20 cellular contexts compared by ENCODE assay signal in genomic region chr2:16057661-16058060, GRCh38.
A peak's percentile ranks its signal among the peaks of the same experiment; 100 is the strongest.
DNase-seq lines count a peak whose midpoint lies in the region; ATAC-seq, FAIRE-seq and TF ChIP-seq lines count a peak whose summit lies in the region.
"Had no signal": no experiment of that assay in that cellular context is flagged by ENCODE, and none has a peak within 500 bp of the region (broad histone marks: within the 10 kb centered on the region; RNA-seq: fewer than 3 reads in every experiment).

No MANE protein-coding gene starts in this region.

- no peaks in the 10 kb centered on the region for H3K27me3 Mint-ChIP-seq in Caco-2 (ENCODE audit: insufficient read depth, unreplicated experiment)
- peaks cover 2% of the 10 kb centered on the region for H3K27me3 Mint-ChIP-seq in GM23338 (ENCODE audit: insufficient read depth, low read depth, poor library complexity)
- H3K27me3 Mint-ChIP-seq: B cell; CD4-positive, CD25-positive, alpha-beta regulatory T cell had no signal

- H3K4me1 Mint-ChIP-seq in Caco-2 (ENCODE audit: low read depth, unreplicated experiment): no peaks in the 10 kb centered on the region
- H3K4me1 Mint-ChIP-seq in GM23338: peaks cover 7% of the 10 kb centered on the region

- peak; percentile 99 for DNase-seq in BE2C
- peak; percentile 26 for DNase-seq in RPMI8226
- no peak for DNase-seq in HepG2 (ENCODE audit: low spot score)
- no peak for DNase-seq in Caco-2
- DNase-seq in germinal center (ENCODE audit: low spot score): no peak
- DNase-seq in GM23338 (ENCODE audit: low spot score): no peak
- DNase-seq: CD4-positive, CD25-positive, alpha-beta regulatory T cell; CD8-positive, alpha-beta T cell; GF-D8; GM23248; H7; HCEC 1CT had no signal

- intact Hi-C loops in HepG2 (cut with micrococcal nuclease; ENCODE audit: unreplicated experiment) (no loop called here), Caco-2 (cut with micrococcal nuclease; ENCODE audit: unreplicated experiment) (no loop called here)

- H3K9me3 ChIP-seq in BE2C (peaks cover 47% of the 10 kb centered on the region), HepG2 (ENCODE audit: low read length) (peaks cover 3% of the 10 kb centered on the region), Caco-2 (peaks cover 6% of the 10 kb centered on the region)

- TF ChIP-seq RAD21 in HepG2 (CRISPR knock-in tag; IDR thresholded peaks at IDR 0.05): no peak

- H3K9me3 Mint-ChIP-seq in Caco-2 (ENCODE audit: unreplicated experiment): peaks cover 9% of the 10 kb centered on the region
- H3K9me3 Mint-ChIP-seq in GM23338: peaks cover 20% of the 10 kb centered on the region

- no peak for FAIRE-seq in HepG2 (lab: Jason Lieb, UNC)
- FAIRE-seq: A204.1, GM12891, GM18507 had no signal

- H2AFZ ChIP-seq in KMS-11 (ENCODE audit: low read depth) (peak overlapping the region; percentile 17; the same call in 1 of the 2 replicates), HepG2 (ENCODE audit: low read length) (no peak overlapping the region), GM23338 (no peak overlapping the region)
- H2AFZ ChIP-seq: GM23248 had no signal

- H3K36me3 Mint-ChIP-seq in Caco-2 (ENCODE audit: insufficient read depth, unreplicated experiment): no peaks in the 10 kb centered on the region
- peaks cover 11% of the 10 kb centered on the region for H3K36me3 Mint-ChIP-seq in GM23338 (ENCODE audit: low read depth)
- H3K36me3 Mint-ChIP-seq: CD4-positive, CD25-positive, alpha-beta regulatory T cell; CD8-positive, alpha-beta T cell had no signal

- POLR2A ChIA-PET in HepG2 (lab: Yijun Ruan, JAX) (interaction anchor here (1.4 kb wide), 1 partner anchor 11 kb away, joined by 6 read pairs; no protein-coding TSS in a partner anchor), Caco-2 (lab: Charles Lee) (no interaction called here)

- H3K9me2 ChIP-seq in GM23338 (ENCODE audit: insufficient read depth): peaks cover 9% of the 10 kb centered on the region

- BruUV-seq in HepG2 (replicated peaks; lab: Mats Ljungman, UMichigan) (no TSS peak), Caco-2 (replicated peaks; lab: Mats Ljungman, UMichigan) (no TSS peak)

- H4K20me1 ChIP-seq in KMS-11 (ENCODE audit: insufficient read depth) (no peaks in the 10 kb centered on the region), HepG2 (ENCODE audit: insufficient read depth, low read length) (no peaks in the 10 kb centered on the region), GM23338 (replicated peaks; ENCODE audit: insufficient read depth) (no peaks in the 10 kb centered on the region)

- H3K4me3 ChIP-seq in BE2C (ENCODE audit: low read depth, low read length): no peak overlapping the region
- H3K4me3 ChIP-seq in KMS-11 (IDR thresholded peaks at IDR 0.05; ENCODE audit: insufficient read depth, low read depth, low read length): peak overlapping the region; percentile 6
- H3K4me3 ChIP-seq in HepG2 (replicated peaks in 1 of 3; ENCODE audit: insufficient read depth in 1 of 3, low read depth in 2 of 3, low read length in 3 of 3): no peak overlapping the region
- no peak overlapping the region for H3K4me3 ChIP-seq in Caco-2 (ENCODE audit: low read depth, low read length)
- no peak overlapping the region for H3K4me3 ChIP-seq in GM23338
- H3K4me3 ChIP-seq: GM23248 had no signal

- WGBS in HepG2 (ENCODE audit: low lambda C conversion rate): 71% methylated on average over 7 of the region's 10 CpGs

- TF ChIP-seq CTCF in BE2C (IDR thresholded peaks at IDR 0.05; ENCODE audit: low read depth, low read length): no peak
- no peak for TF ChIP-seq CTCF in KMS-11 (conservative IDR thresholded peaks at IDR 0.05; ENCODE audit: low read depth, low read length)
- no peak for TF ChIP-seq CTCF in HepG2 (CRISPR knock-in tag; IDR thresholded peaks at IDR 0.05)
- TF ChIP-seq CTCF in Caco-2 (IDR thresholded peaks at IDR 0.05; ENCODE audit: insufficient read depth in 1 of 2, low read depth in 1 of 2, low read length in 1 of 2, severe bottlenecking in 1 of 2, unreplicated experiment in 1 of 2): no peak
- TF ChIP-seq CTCF in GM23338 (conservative IDR thresholded peaks at IDR 0.05; ENCODE audit: low read depth in 2 of 2): no peak

- no peaks in the 10 kb centered on the region for H3K27me3 ChIP-seq in BE2C
- no peaks in the 10 kb centered on the region for H3K27me3 ChIP-seq in KMS-11 (ENCODE audit: insufficient read depth, low read depth)
- H3K27me3 ChIP-seq in HepG2 (ENCODE audit: control insufficient read depth in 1 of 2, insufficient read depth in 2 of 2, low read length in 2 of 2): peaks cover 2 to 4% of the 10 kb centered on the region in 2 experiments; a peak in 2 of 5 replicates
- no peaks in the 10 kb centered on the region for H3K27me3 ChIP-seq in Caco-2 (replicated peaks; ENCODE audit: control insufficient read depth, insufficient read depth, low read length)
- no peaks in the 10 kb centered on the region for H3K27me3 ChIP-seq in GM23338 (ENCODE audit: insufficient read depth)

- H3K4me1 ChIP-seq in BE2C (peaks cover 11% of the 10 kb centered on the region), KMS-11 (ENCODE audit: low read depth, poor library complexity, severe bottlenecking) (peaks cover 84% of the 10 kb centered on the region), HepG2 (ENCODE audit: insufficient read depth, low read length) (peaks cover 8% of the 10 kb centered on the region; the same call in 1 of the 2 replicates), Caco-2 (no peaks in the 10 kb centered on the region), GM23338 (ENCODE audit: insufficient read depth) (peaks cover 7% of the 10 kb centered on the region; the same call in 1 of the 2 replicates)

- no peak overlapping the region for H3K27ac Mint-ChIP-seq in Caco-2 (ENCODE audit: unreplicated experiment)
- no peak overlapping the region for H3K27ac Mint-ChIP-seq in GM23338
- H3K27ac Mint-ChIP-seq: B cell; CD4-positive, CD25-positive, alpha-beta regulatory T cell; CD8-positive, alpha-beta T cell had no signal

- H3K79me2 ChIP-seq in KMS-11 (ENCODE audit: insufficient read depth, low read depth) (no peaks in the 10 kb centered on the region), HepG2 (ENCODE audit: insufficient read depth, low read length) (no peaks in the 10 kb centered on the region), GM23338 (replicated peaks; ENCODE audit: insufficient read depth) (no peaks in the 10 kb centered on the region)

- no peak; the same call in 2 of the 3 replicates for ATAC-seq in HepG2
- no peak for ATAC-seq in HG03442 (IDR thresholded peaks at IDR 0.05; ENCODE audit: unreplicated experiment)
- no peak for ATAC-seq in GM23338
- ATAC-seq: CD8-positive, alpha-beta T cell had no signal

- H3K4me3 Mint-ChIP-seq in Caco-2 (ENCODE audit: unreplicated experiment): no peak overlapping the region
- no peak overlapping the region for H3K4me3 Mint-ChIP-seq in GM23338
- H3K4me3 Mint-ChIP-seq: B cell; CD4-positive, CD25-positive, alpha-beta regulatory T cell; CD8-positive, alpha-beta T cell had no signal

- CTCF ChIA-PET in HepG2 (lab: Yijun Ruan, JAX; ENCODE audit: low intra/inter-chr PET ratio, low total read pairs) (no interaction called here), Caco-2 (lab: Charles Lee) (no interaction called here)

- in situ Hi-C loops in HepG2 (cut with HindIII; ENCODE audit: extremely low pct_ligation_motif_present, low pct_unique_long_range_greater_than_20kb): no loop called here

- H3K4me2 ChIP-seq in KMS-11 (peak overlapping the region; percentile 89), HepG2 (ENCODE audit: low read depth, low read length) (no peak overlapping the region), GM23338 (no peak overlapping the region)

- H3K9ac ChIP-seq in KMS-11 (peak overlapping the region; percentile 45), HepG2 (ENCODE audit: insufficient read depth, low read depth, low read length) (no peak overlapping the region)
- H3K9ac ChIP-seq: GM23248 had no signal

- H3K27ac ChIP-seq in KMS-11 (peak overlapping the region; percentile 97), HepG2 (ENCODE audit: extremely low read length, insufficient read depth, low read length) (no peak overlapping the region), GM23338 (ENCODE audit: low read depth) (no peak overlapping the region)
- H3K27ac ChIP-seq: 22Rv1, C4-2B, GM23248 had no signal

- TF ChIP-seq POLR2A in HepG2 (IDR thresholded peaks at IDR 0.05; ENCODE audit: insufficient read depth in 1 of 2, low read depth in 2 of 2, low read length in 2 of 2): no peak

- H3F3A ChIP-seq in GM23338 (replicated peaks; ENCODE audit: low read depth): no peaks in the 10 kb centered on the region

- H3K36me3 ChIP-seq in BE2C (no peaks in the 10 kb centered on the region), KMS-11 (ENCODE audit: insufficient read depth) (no peaks in the 10 kb centered on the region), HepG2 (replicated peaks in 1 of 2; ENCODE audit: control insufficient read depth in 1 of 2, insufficient read depth in 2 of 2, low read length in 2 of 2) (no peaks in the 10 kb centered on the region), Caco-2 (ENCODE audit: control insufficient read depth, insufficient read depth, low read length) (no peaks in the 10 kb centered on the region), GM23338 (ENCODE audit: insufficient read depth) (no peaks in the 10 kb centered on the region)

- TF ChIP-seq EP300 in HepG2 (IDR thresholded peaks at IDR 0.05; ENCODE audit: low read depth in 2 of 2, low read length in 2 of 2) (no peak), HepG2 (CRISPR knock-in tag; IDR thresholded peaks at IDR 0.05; ENCODE audit: borderline replicate concordance) (no peak)

TF ChIP-seq in HepG2, 621 proteins besides CTCF, POLR2A, EP300 and RAD21 (continues in another document):
- TF ChIP-seq ZNF891 (CRISPR knock-in tag; IDR thresholded peaks at IDR 0.05): peak; percentile 19; the same call in 1 of the 2 replicates

TF ChIP-seq in GM23338, 12 proteins besides CTCF, POLR2A, EP300 and RAD21 (continues in another document):
- TF ChIP-seq POLR2AphosphoS5 (IDR thresholded peaks at IDR 0.05; ENCODE audit: low read depth): no peak
- TF ChIP-seq ZNF114 (CRISPR knock-in tag; IDR thresholded peaks at IDR 0.05): no peak
- TF ChIP-seq ETS1 (IDR thresholded peaks at IDR 0.05): no peak
- TF ChIP-seq ZNF331 (CRISPR knock-in tag; IDR thresholded peaks at IDR 0.05; ENCODE audit: low read depth): no peak
- no peak for TF ChIP-seq STAT1 (IDR thresholded peaks at IDR 0.05; ENCODE audit: unreplicated experiment)
- TF ChIP-seq JUNB (IDR thresholded peaks at IDR 0.05; ENCODE audit: unreplicated experiment): no peak
- no peak for TF ChIP-seq NANOG (IDR thresholded peaks at IDR 0.05; ENCODE audit: borderline replicate concordance)

Comparison
In these comparisons a context has a peak if more than half of its experiments do, and no peak if none do; other contexts are left out.
1. DNase-seq: peak in BE2C (single experiment) and RPMI8226 (single experiment); none in HepG2 (single experiment), Caco-2 (0 of 2), germinal center (single experiment) and GM23338 (single experiment).